ENCODE assay signal across 1 cellular context in the genomic region with DNA sequence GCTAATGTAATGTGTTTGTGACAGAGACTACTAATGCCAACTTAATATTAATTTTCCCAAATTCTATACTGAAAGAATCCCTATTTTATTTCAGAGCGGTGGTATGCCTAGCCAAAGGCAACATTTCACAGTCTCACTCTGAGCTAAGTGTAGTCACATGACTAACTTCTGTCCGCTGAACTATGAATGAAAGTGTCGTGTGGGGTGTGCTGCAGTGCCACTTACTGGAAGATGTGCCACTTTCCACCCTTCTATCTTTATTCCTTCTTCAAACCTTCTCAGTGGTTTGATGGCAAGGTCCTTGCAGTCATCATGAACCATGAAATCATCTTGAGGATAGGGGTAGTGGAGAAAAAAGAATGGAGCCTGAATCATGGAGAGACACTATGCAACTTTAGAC.
TF ChIP-seq lines count a peak whose summit lies in the region.

No MANE protein-coding gene starts in this region.

TF ChIP-seq in GM12878, 131 proteins besides CTCF, POLR2A, EP300 and RAD21:
- TF ChIP-seq HSF1 (IDR thresholded peaks at IDR 0.05; ENCODE audit: low read depth, low read length) (no peak), RAD51 (IDR thresholded peaks at IDR 0.05) (peak; percentile 69; the same call in 1 of the 2 replicates)
TF ChIP-seq in GM12878: peak in this region for 1.
